ENCODE assay signal across 8 cellular contexts in genomic region chr3:30042274-30042859, GRCh38.
DNase-seq lines count a peak whose midpoint lies in the region; ATAC-seq lines count a peak whose summit lies in the region.

No MANE protein-coding gene starts in this region.

- DNase-seq in AG08396 (ENCODE audit: low spot score), result peak; percentile 54
- DNase-seq in MG63, result peak; percentile 33
- peak; percentile 57 for DNase-seq in SKM-1 treated with dmso at 0.1 percent for 144 hours (lab: John Stamatoyannopoulos, UW; ENCODE audit: unreplicated experiment)
- peak in 40 of 56 donors; percentile 0 to 70 (median 17) for DNase-seq in amygdala (lab: John Stamatoyannopoulos, UW)
- peak; percentile 34 for DNase-seq in hepatic stellate cell (ENCODE audit: low spot score)
- peak; percentile 45 for DNase-seq in skeletal muscle cell (ENCODE audit: low read depth)

- no peaks in the 10 kb centered on the region for H3K36me3 ChIP-seq in MG63

- no peaks in the 10 kb centered on the region for H3K27me3 ChIP-seq in MG63

- H3K4me3 ChIP-seq in MG63 (no peak overlapping the region), skeletal muscle cell (ENCODE audit: low read depth, low read length) (no peak overlapping the region)

- H3K9me3 ChIP-seq in MG63, result no peaks in the 10 kb centered on the region

- peak; percentile 65 for ATAC-seq in GM18519 (IDR thresholded peaks at IDR 0.05; ENCODE audit: low FRiP score, unreplicated experiment)
- ATAC-seq in GM21786 (IDR thresholded peaks at IDR 0.05; ENCODE audit: unreplicated experiment), result no peak
